17 cellular contexts compared by ENCODE assay signal in the genomic region with DNA sequence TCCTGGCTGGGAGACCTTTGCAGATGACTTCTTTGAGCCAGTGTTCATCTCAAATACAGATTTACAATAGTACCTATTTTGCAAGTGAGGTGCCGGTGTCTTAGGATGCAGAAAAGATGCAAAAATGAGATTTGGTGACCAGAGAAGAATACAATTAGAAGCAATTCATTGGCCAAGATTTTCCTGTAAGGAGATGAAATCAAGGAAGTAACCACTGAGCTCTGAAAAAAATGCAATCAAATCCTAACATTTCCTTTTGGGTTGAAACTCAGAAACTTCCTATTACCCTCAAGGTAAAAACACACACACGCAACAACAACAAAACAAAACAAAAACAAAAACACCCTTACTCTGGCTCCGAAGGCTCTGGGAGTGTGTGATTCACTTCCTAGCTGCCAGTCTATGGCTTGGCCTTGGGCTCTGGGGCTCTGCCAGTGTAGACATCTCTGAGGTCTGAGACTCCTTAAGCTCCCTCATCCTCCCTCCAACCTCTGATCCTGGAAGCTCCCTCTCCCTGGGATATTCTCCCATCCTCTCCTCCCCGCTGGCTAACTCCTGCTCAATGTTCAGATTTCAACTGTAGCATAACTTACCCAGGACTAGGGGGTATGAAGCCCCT. TPM values are rescaled to one million over a fixed set of nuclear protein-coding genes. Genes with fewer than 3 reads are reported as not detected.
DNase-seq lines count a peak whose midpoint lies in the region; ATAC-seq, FAIRE-seq and TF ChIP-seq lines count a peak whose summit lies in the region.
"Had no signal": no experiment of that assay in that cellular context is flagged by ENCODE, and none has a peak within 500 bp of the region (broad histone marks: within the 10 kb centered on the region; RNA-seq: fewer than 3 reads in every experiment).

No MANE protein-coding gene starts in this region.

- no peak for ATAC-seq in HG02642 (IDR thresholded peaks at IDR 0.05; ENCODE audit: poor library complexity, unreplicated experiment)

- H3K79me2 ChIP-seq in Karpas-422 (ENCODE audit: low read length) = no peaks in the 10 kb centered on the region

- H3K36me3 ChIP-seq in BLaER1 treated with 17β-estradiol and CSF1 and Interleukin-3, amounts not matched to agents 10 nM and 100 nM = no peaks in the 10 kb centered on the region
- no peaks in the 10 kb centered on the region for H3K36me3 ChIP-seq in Karpas-422 (ENCODE audit: insufficient read depth, low read length)
- H3K36me3 ChIP-seq: cardiac muscle cell had no signal

- no peaks in the 10 kb centered on the region for H3K9me2 ChIP-seq in Karpas-422 (replicated peaks; ENCODE audit: insufficient read depth, low read length)

- TF ChIP-seq CTCF in dorsolateral prefrontal cortex (IDR thresholded peaks at IDR 0.05 in 54 of 56, conservative IDR thresholded peaks at IDR 0.05 in 2 of 56; ENCODE audit: low read depth in 1 of 56, partially characterized antibody in 56 of 56) = no peak

- H3K9ac ChIP-seq in BLaER1 treated with 17β-estradiol and CSF1 and Interleukin-3, amounts not matched to agents 10 nM and 100 nM = no peak overlapping the region; a peak in 1 of 22 replicates
- no peak overlapping the region for H3K9ac ChIP-seq in Karpas-422 (ENCODE audit: low read length)

- H4K20me1 ChIP-seq in BLaER1 treated with 17β-estradiol and CSF1 and Interleukin-3, amounts not matched to agents 10 nM and 100 nM = no peaks in the 10 kb centered on the region
- no peaks in the 10 kb centered on the region for H4K20me1 ChIP-seq in Karpas-422 (ENCODE audit: insufficient read depth, low read depth, low read length)

- H3K4me3 ChIP-seq in BLaER1 treated with 17β-estradiol and CSF1 and Interleukin-3, amounts not matched to agents 10 nM and 100 nM = no peak overlapping the region
- H3K4me3 ChIP-seq in Karpas-422 (ENCODE audit: low read length) (no peak overlapping the region), dorsolateral prefrontal cortex (peak overlapping the region in 20 of 59 donors; percentile 0 to 46 (median 24))
- H3K4me3 ChIP-seq: cardiac muscle cell had no signal

- H2AFZ ChIP-seq in Karpas-422 (ENCODE audit: low read length) = no peak overlapping the region

- no peaks in the 10 kb centered on the region for H3K27me3 ChIP-seq in BLaER1 treated with 17β-estradiol and CSF1 and Interleukin-3, amounts not matched to agents 10 nM and 100 nM
- H3K27me3 ChIP-seq in Karpas-422 (ENCODE audit: low read length) = no peaks in the 10 kb centered on the region
- no peaks in the 10 kb centered on the region for H3K27me3 ChIP-seq in dorsolateral prefrontal cortex
- H3K27me3 ChIP-seq: cardiac muscle cell had no signal

- peak overlapping the region; percentile 48 to 79 (median 63) for H3K4me2 ChIP-seq in BLaER1 treated with 17β-estradiol and CSF1 and Interleukin-3, amounts not matched to agents 10 nM and 100 nM
- H3K4me2 ChIP-seq in Karpas-422 (ENCODE audit: low read depth, low read length, poor library complexity, severe bottlenecking) = peak overlapping the region; percentile 8

- intact Hi-C loops in dorsolateral prefrontal cortex (cut with DNase I) = loop anchor here (1.0 to 2.0 kb wide), 2 partner anchors 29 to 33 kb away; no protein-coding TSS in a partner anchor

- DNase-seq in Karpas-422 (no peak), dorsolateral prefrontal cortex (peak in 1 of 10 donors; percentile 39), mesenteric fat pad (ENCODE audit: low spot score) (peak; percentile 26), HTR-8/SVneo (ENCODE audit: insufficient read length, low spot score) (no peak), GM19239 (ENCODE audit: insufficient read length, low spot score) (no peak)
- no peak for DNase-seq in activated CD4-positive, alpha-beta T cell treated with anti-CD3 and anti-CD28 coated beads, Interleukin-2, amount 50 U/mL, for 48 hours
- DNase-seq: activated B cell treated with CpG ODN at 0.5 μM for 24 hours; erythroblast; GF-D8; naive B cell; NCI-H446 treated with DMSO at 0.1 percent for 48 hours; stimulated activated CD4-positive, alpha-beta T cell treated with anti-CD3 and anti-CD28 coated beads, Interleukin-12 subunit alpha, Interleukin-12 subunit beta, amount 100 ng/mL, for 4 hours had no signal

- H3K27ac ChIP-seq in BLaER1 treated with 17β-estradiol and CSF1 and Interleukin-3, amounts not matched to agents 10 nM and 100 nM = peak overlapping the region in 4 of 11 experiments; percentile 33 to 70 (median 53); a peak in 6 of 22 replicates
- H3K27ac ChIP-seq in Karpas-422 (ENCODE audit: low read length) (no peak overlapping the region), dorsolateral prefrontal cortex (peak overlapping the region; percentile 85 to 100 (median 98))

- peaks cover 30 to 63% (median 40%) of the 10 kb centered on the region in 10 experiments for H3K4me1 ChIP-seq in BLaER1 treated with 17β-estradiol and CSF1 and Interleukin-3, amounts not matched to agents 10 nM and 100 nM
- H3K4me1 ChIP-seq in Karpas-422 (ENCODE audit: low read length) = peaks cover 11% of the 10 kb centered on the region

- FAIRE-seq in HTR-8/SVneo (lab: Jason Lieb, UNC) (no peak), GM19239 (lab: Jason Lieb, UNC) (no peak)
- FAIRE-seq: islet of Langerhans had no signal

- no peaks in the 10 kb centered on the region for H3K9me3 ChIP-seq in BLaER1 treated with 17β-estradiol and CSF1 and Interleukin-3, amounts not matched to agents 10 nM and 100 nM (replicated peaks in 1 of 11)
- no peaks in the 10 kb centered on the region for H3K9me3 ChIP-seq in Karpas-422 (ENCODE audit: low read length)

RNA-seq across cellular contexts. Expression of a gene that starts 16.8 kb away (rescaled TPM):
- total RNA-seq in Karpas-422 (2014; rRNA removed; shearing (Covaris generic); ENCODE audit: low replicate concordance) = not detected in 2 replicates
- total RNA-seq in dorsolateral prefrontal cortex = not detected
- not detected for total RNA-seq in mesenteric fat pad
- total RNA-seq: activated B cell treated with CpG ODN at 0.5 μM for 24 hours; activated T-helper 1 cell treated with anti-CD3 and anti-CD28 coated beads, Interleukin-12 subunit alpha, Interleukin-12 subunit beta, Interleukin-2, Interleukin-4 antibody, amounts not matched to agents 30 ng/mL and 10 ng/mL and 1 ng/mL, durations not matched to agents 14 hours and 24 hours and 36 hours; cardiac muscle cell had no signal

RNA-seq across cellular contexts. Expression of a gene that starts 28.2 kb away (rescaled TPM):
- 55.5 and 66.2 TPM in 2 replicates for total RNA-seq in Karpas-422 (2014; rRNA removed; shearing (Covaris generic); ENCODE audit: low replicate concordance)
- total RNA-seq in dorsolateral prefrontal cortex (100 to 1,000 TPM; 104 to 260 (median 168) TPM), mesenteric fat pad (24.9 TPM)

RNA-seq across cellular contexts. Expression of a gene that starts 41.3 kb away (rescaled TPM):
- not detected in 2 replicates for total RNA-seq in Karpas-422 (2014; rRNA removed; shearing (Covaris generic); ENCODE audit: low replicate concordance)
- total RNA-seq in dorsolateral prefrontal cortex = 1,000 to 10,000 TPM in 91 of 120 experiments, 100 to 1,000 TPM in 29; 739 to 2,436 (median 1,144) TPM
- not detected for total RNA-seq in mesenteric fat pad
- total RNA-seq: activated B cell treated with CpG ODN at 0.5 μM for 24 hours, cardiac muscle cell had no signal

Comparison
In these comparisons a context has a peak if more than half of its experiments do, and no peak if none do; other contexts are left out.
1. RNA of a gene that starts 41.3 kb away (total RNA-seq): 739 to 2,436 TPM in dorsolateral prefrontal cortex; not detected in Karpas-422 and not detected in mesenteric fat pad (single experiment); every median in the first group is over 100 times any median in the second.